Comparison of ENCODE assay signal across 1 cellular context in genomic region chr1:31798433-31799195, GRCh38.
TF ChIP-seq lines count a peak whose summit lies in the region.

No MANE protein-coding gene starts in this region.

TF ChIP-seq in SK-N-SH, 30 proteins besides CTCF, POLR2A, EP300 and RAD21 (continued from another document):
- TF ChIP-seq TEAD4 (IDR thresholded peaks at IDR 0.05; ENCODE audit: borderline replicate concordance, insufficient read depth) (no peak), ZBTB33 (IDR thresholded peaks at IDR 0.05; ENCODE audit: borderline replicate concordance, low read depth) (no peak), USF2 (IDR thresholded peaks at IDR 0.05; ENCODE audit: borderline replicate concordance, low read depth, low read length) (no peak), FOXM1 (IDR thresholded peaks at IDR 0.05; ENCODE audit: low read depth) (no peak), PBX3 (IDR thresholded peaks at IDR 0.05) (peak; percentile 33), MAX (IDR thresholded peaks at IDR 0.05; ENCODE audit: low read depth) (peak; percentile 40; the same call in 1 of the 2 replicates)
